In the genomic region with DNA sequence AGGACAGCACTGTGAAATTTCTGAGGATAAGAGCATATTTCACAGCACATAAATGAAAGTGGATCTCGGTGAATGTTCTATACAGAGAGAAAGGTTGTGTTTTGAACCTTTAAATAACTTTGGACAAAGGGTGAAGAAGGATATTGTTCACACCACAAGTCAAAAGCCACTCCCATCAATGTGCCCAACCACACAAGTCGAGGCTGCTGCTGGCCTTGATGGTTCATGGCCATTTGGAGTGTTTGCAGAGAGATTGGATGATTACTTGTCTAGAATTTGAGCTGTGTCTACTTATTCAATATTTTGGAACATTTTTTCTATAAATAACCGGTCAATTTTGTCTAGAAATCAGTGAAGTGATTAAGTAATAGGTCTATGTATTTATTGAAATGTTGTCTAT, we compare ENCODE assay signal across 1 cellular context.
TF ChIP-seq lines count a peak whose summit lies in the region.

No MANE protein-coding gene starts in this region.

TF ChIP-seq in IMR-90, 13 proteins besides CTCF, POLR2A, EP300 and RAD21 (continued from another document):
- TF ChIP-seq CEBPB (IDR thresholded peaks at IDR 0.05; ENCODE audit: low read depth, low read length): no peak
- TF ChIP-seq SMC3 (IDR thresholded peaks at IDR 0.05; ENCODE audit: low read depth, low read length): no peak
